In the genomic region with DNA sequence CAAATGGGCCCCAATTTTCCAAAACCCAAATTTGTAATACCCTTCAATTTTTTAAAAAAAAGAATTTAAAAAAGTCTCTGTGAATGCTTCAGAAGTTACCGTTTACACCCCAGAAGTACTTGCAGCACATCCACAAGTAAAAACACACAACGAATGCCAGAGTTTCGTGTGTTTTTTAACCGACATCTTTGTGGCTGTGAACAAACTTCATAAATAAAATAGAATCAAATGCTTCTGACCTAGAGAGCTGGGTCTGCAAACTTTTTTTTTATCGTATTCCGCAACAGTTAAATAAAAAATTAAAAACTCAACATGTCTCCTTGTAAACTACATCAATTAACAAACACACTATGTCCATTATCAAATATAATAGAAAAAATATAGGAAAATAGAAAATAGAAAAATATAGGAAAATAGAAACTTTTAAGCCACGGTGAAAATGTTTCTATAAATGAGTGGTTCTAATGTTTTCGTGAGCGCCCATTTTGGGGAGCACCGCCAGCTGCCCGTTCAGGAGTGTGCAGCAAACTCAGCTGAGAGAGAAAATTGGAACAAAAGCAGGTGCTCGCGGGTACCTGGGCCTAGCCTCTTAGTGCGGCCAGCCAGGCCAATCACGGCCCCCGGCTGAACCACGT, we compare ENCODE assay signal across 10 cellular contexts. TPM values are rescaled to one million over a fixed set of nuclear protein-coding genes. Genes with fewer than 3 reads are reported as not detected.
DNase-seq lines count a peak whose midpoint lies in the region; ATAC-seq and TF ChIP-seq lines count a peak whose summit lies in the region.
"Had no signal": no experiment of that assay in that cellular context is flagged by ENCODE, and none has a peak within 500 bp of the region (broad histone marks: within the 10 kb centered on the region; RNA-seq: fewer than 3 reads in every experiment).

No MANE protein-coding gene starts in this region.

- H3K27ac ChIP-seq in C4-2B (peak overlapping the region; percentile 35; the same call in 1 of the 2 replicates), GM23248 (no peak overlapping the region)

- H3K9me3 ChIP-seq in GM23248 (ENCODE audit: low read depth) = no peaks in the 10 kb centered on the region

- H3K79me2 ChIP-seq in GM23248 (ENCODE audit: insufficient read depth) = no peaks in the 10 kb centered on the region

- intact Hi-C loops in sciatic nerve (cut with DNase I) = no loop called here

- WGBS in GM23248 (ENCODE audit: low coverage in 1 of 2, low lambda C conversion rate in 2 of 2, missing lambda C conversion rate in 2 of 2), 2 experiments = 8 to 9% methylated on average over 17 of the region's 17 CpGs

- no peak overlapping the region for H3K9ac ChIP-seq in GM23248

- peak overlapping the region; percentile 44 for H3K4me3 ChIP-seq in GM23248

- no peaks in the 10 kb centered on the region for H4K20me1 ChIP-seq in GM23248 (ENCODE audit: insufficient read depth)

- H3K9me3 Mint-ChIP-seq in activated naive CD8-positive, alpha-beta T cell treated with anti-CD3 and anti-CD28 coated beads, Interleukin-2, amount 50 U/mL, for 24 hours = no peaks in the 10 kb centered on the region
- H3K9me3 Mint-ChIP-seq in naive thymus-derived CD8-positive, alpha-beta T cell = peaks cover 0 to 3% (median 0%) of the 10 kb centered on the region in 9 donors
- H3K9me3 Mint-ChIP-seq: stimulated activated naive CD8-positive, alpha-beta T cell treated with anti-CD3 and anti-CD28 coated beads, Interleukin-15, Interleukin-2, amounts not matched to agents 100 ng/mL and 50 ng/mL, for 24 hours had no signal

- no peak overlapping the region for H3K27ac Mint-ChIP-seq in activated naive CD8-positive, alpha-beta T cell treated with anti-CD3 and anti-CD28 coated beads, Interleukin-2, amount 50 U/mL, for 24 hours
- H3K27ac Mint-ChIP-seq in naive thymus-derived CD8-positive, alpha-beta T cell = no peak overlapping the region
- H3K27ac Mint-ChIP-seq: stimulated activated naive CD8-positive, alpha-beta T cell treated with anti-CD3 and anti-CD28 coated beads, Interleukin-15, Interleukin-2, amounts not matched to agents 100 ng/mL and 50 ng/mL, for 24 hours had no signal

- POLR2A ChIA-PET in naive thymus-derived CD8-positive, alpha-beta T cell (lab: Charles Lee) = no interaction called here

- peak overlapping the region; percentile 17 for H3K4me3 Mint-ChIP-seq in activated naive CD8-positive, alpha-beta T cell treated with anti-CD3 and anti-CD28 coated beads, Interleukin-2, amount 50 U/mL, for 24 hours
- H3K4me3 Mint-ChIP-seq in naive thymus-derived CD8-positive, alpha-beta T cell = peak overlapping the region in 9 of 10 donors; percentile 13 to 76 (median 65)
- H3K4me3 Mint-ChIP-seq: stimulated activated naive CD8-positive, alpha-beta T cell treated with anti-CD3 and anti-CD28 coated beads, Interleukin-15, Interleukin-2, amounts not matched to agents 100 ng/mL and 50 ng/mL, for 24 hours had no signal

- H3K4me1 Mint-ChIP-seq in activated naive CD8-positive, alpha-beta T cell treated with anti-CD3 and anti-CD28 coated beads, Interleukin-2, amount 50 U/mL, for 24 hours = peaks cover 28% of the 10 kb centered on the region
- peaks cover 15 to 41% (median 34%) of the 10 kb centered on the region in 4 donors for H3K4me1 Mint-ChIP-seq in naive thymus-derived CD8-positive, alpha-beta T cell

- DNase-seq in GM23248 (no peak), sciatic nerve (ENCODE audit: low spot score) (no peak), HUDEP-2 (lab: John Stamatoyannopoulos, UW; ENCODE audit: unreplicated experiment in 76 of 76) (no peak), NOMO-1 treated with DMSO at 0.1 percent for 48 hours (lab: John Stamatoyannopoulos, UW; ENCODE audit: unreplicated experiment) (no peak), NCI-H82 (lab: John Stamatoyannopoulos, UW) (no peak)
- DNase-seq in activated naive CD8-positive, alpha-beta T cell treated with anti-CD3 and anti-CD28 coated beads, Interleukin-2, amount 50 U/mL, for 24 hours = no peak
- no peak for DNase-seq in naive thymus-derived CD8-positive, alpha-beta T cell
- DNase-seq: activated CD4-positive, alpha-beta T cell treated with anti-CD3 and anti-CD28 coated beads for 1 hour had no signal

- peak overlapping the region; percentile 45 for H3K4me2 ChIP-seq in GM23248 (ENCODE audit: unreplicated experiment)

- H3K36me3 ChIP-seq in GM23248 (ENCODE audit: low read depth) = no peaks in the 10 kb centered on the region

- peaks cover 1% of the 10 kb centered on the region for H3K36me3 Mint-ChIP-seq in activated naive CD8-positive, alpha-beta T cell treated with anti-CD3 and anti-CD28 coated beads, Interleukin-2, amount 50 U/mL, for 24 hours (ENCODE audit: low read depth)
- peaks cover 0 to 2% (median 0%) of the 10 kb centered on the region in 3 donors for H3K36me3 Mint-ChIP-seq in naive thymus-derived CD8-positive, alpha-beta T cell

- ATAC-seq in activated naive CD8-positive, alpha-beta T cell treated with anti-CD3 and anti-CD28 coated beads, Interleukin-2, amount 50 U/mL, for 24 hours = no peak
- ATAC-seq in naive thymus-derived CD8-positive, alpha-beta T cell = no peak
- ATAC-seq in sciatic nerve = no peak

- H2AFZ ChIP-seq in GM23248 = peak overlapping the region; percentile 38; the same call in 1 of the 2 replicates

- in situ Hi-C loops in GM23248 (cut with MboI) = no loop called here

- no peak for TF ChIP-seq CTCF in C4-2B (conservative IDR thresholded peaks at IDR 0.05)

- H3F3A ChIP-seq in GM23248 (ENCODE audit: insufficient read depth) = no peaks in the 10 kb centered on the region

- no peaks in the 10 kb centered on the region for H3K9me2 ChIP-seq in GM23248 (ENCODE audit: insufficient read depth)

- no peaks in the 10 kb centered on the region for H3K4me1 ChIP-seq in GM23248 (ENCODE audit: insufficient read depth)

- H3K27me3 Mint-ChIP-seq in activated naive CD8-positive, alpha-beta T cell treated with anti-CD3 and anti-CD28 coated beads, Interleukin-2, amount 50 U/mL, for 24 hours = peaks cover 82% of the 10 kb centered on the region
- peaks cover 38 to 86% (median 64%) of the 10 kb centered on the region in 5 donors for H3K27me3 Mint-ChIP-seq in naive thymus-derived CD8-positive, alpha-beta T cell

- H3K27me3 ChIP-seq in GM23248 (replicated peaks; ENCODE audit: insufficient read depth) = peaks cover 93% of the 10 kb centered on the region

RNA-seq across cellular contexts. Expression of a gene that starts 0.4 kb away (rescaled TPM):
- not detected in 2 replicates for total RNA-seq in GM23248 (2014; rRNA removed; shearing (Covaris generic))
- polyA plus RNA-seq in GM23248 (2016; fragmentation: Nextera tagmentation; extraction: Ambion mirVana) = not detected in 2 replicates
- not detected for total RNA-seq in naive thymus-derived CD8-positive, alpha-beta T cell
- polyA plus RNA-seq in naive thymus-derived CD8-positive, alpha-beta T cell = not detected
- total RNA-seq in sciatic nerve = not detected

RNA-seq across cellular contexts. Expression of a gene that starts 49.7 kb away (rescaled TPM):
- not detected in 2 replicates for total RNA-seq in GM23248 (2014; rRNA removed; shearing (Covaris generic))
- polyA plus RNA-seq in GM23248 (2016; fragmentation: Nextera tagmentation; extraction: Ambion mirVana) = not detected in 2 replicates
- total RNA-seq in naive thymus-derived CD8-positive, alpha-beta T cell = not detected
- not detected for polyA plus RNA-seq in naive thymus-derived CD8-positive, alpha-beta T cell
- not detected for total RNA-seq in sciatic nerve
